In the genomic region with DNA sequence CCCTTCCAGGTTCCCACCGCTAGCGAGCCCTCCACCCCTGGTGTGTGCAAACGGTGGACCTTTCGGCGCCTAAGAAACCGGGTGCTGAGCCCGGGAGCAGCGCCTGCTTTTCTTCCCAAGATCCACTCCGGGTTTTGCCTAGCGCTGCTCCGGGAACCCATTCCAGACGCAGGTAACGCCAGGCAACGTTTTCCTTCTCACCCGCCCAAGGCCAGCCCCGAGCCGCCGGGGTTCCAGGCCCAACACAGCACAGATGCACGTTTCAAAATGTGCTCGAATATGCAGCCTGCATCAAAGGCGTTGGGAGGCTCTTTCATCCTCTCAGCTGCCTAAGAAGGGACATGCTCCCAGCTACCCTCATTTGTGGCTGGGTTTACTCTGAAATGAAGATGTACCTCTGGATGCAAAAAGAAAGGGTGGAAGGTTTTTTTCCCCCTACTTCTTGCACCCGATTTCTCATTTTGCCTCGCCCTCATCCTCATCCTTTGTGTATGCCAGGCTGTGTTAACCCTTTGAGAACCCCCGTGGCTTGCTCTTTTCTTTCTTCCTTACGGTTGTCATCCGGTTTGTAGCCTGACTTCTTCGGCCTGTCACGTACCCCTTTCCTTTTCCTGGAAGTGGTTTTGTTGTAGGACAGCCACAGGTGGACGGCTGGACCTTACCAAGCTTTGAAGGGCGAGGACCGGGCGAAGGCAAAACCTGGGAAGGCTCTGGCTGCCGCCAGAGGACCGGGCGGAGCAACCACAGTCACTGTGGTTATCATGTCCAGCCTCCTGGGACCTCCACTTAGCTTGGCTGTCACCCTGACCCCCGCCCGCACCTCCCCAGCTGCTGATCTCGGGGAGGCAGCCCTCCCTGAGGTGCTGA, we compare ENCODE assay signal across 1 cellular context.
TF ChIP-seq lines count a peak whose summit lies in the region.

No MANE protein-coding gene starts in this region.

TF ChIP-seq in HEK293, 187 proteins besides CTCF, POLR2A, EP300 and RAD21 (continued from another document and continues in another):
- TF ChIP-seq GLIS2 (tag by site-specific recombination; IDR thresholded peaks at IDR 0.05) = 0 out of 2 replicates have a peak, but pooled peaks have one; percentile 17
- TF ChIP-seq ZNF354C (tag by site-specific recombination; IDR thresholded peaks at IDR 0.05; ENCODE audit: borderline replicate concordance, low read depth) = no peak
- no peak for TF ChIP-seq SALL2 (tag by site-specific recombination; IDR thresholded peaks at IDR 0.05; ENCODE audit: borderline replicate concordance)
- peak; percentile 21 for TF ChIP-seq ZBTB26 (tag by site-specific recombination; optimal IDR thresholded peaks at IDR 0.05)
- TF ChIP-seq MEIS1 (CRISPR knock-in tag; IDR thresholded peaks at IDR 0.05; ENCODE audit: borderline replicate concordance) = no peak
- TF ChIP-seq ZNF148 (tag by site-specific recombination; IDR thresholded peaks at IDR 0.05; ENCODE audit: borderline replicate concordance) = no peak
- peak; percentile 58; the same call in 1 of the 2 replicates for TF ChIP-seq ZXDB (tag by site-specific recombination; IDR thresholded peaks at IDR 0.05)
- no peak for TF ChIP-seq ZNF560 (tag by site-specific recombination; IDR thresholded peaks at IDR 0.05; ENCODE audit: borderline replicate concordance)
- peak; percentile 57; the same call in 1 of the 2 replicates for TF ChIP-seq ZNF184 (tag by site-specific recombination; IDR thresholded peaks at IDR 0.05)
- no peak for TF ChIP-seq ZNF174 (tag by site-specific recombination; IDR thresholded peaks at IDR 0.05)
- peak; percentile 85 for TF ChIP-seq ZSCAN30 (tag by site-specific recombination; IDR thresholded peaks at IDR 0.05)
- 0 out of 2 replicates have a peak, but pooled peaks have one; percentile 62 for TF ChIP-seq ZFP37 (tag by site-specific recombination; IDR thresholded peaks at IDR 0.05)
- no peak for TF ChIP-seq ZNF24 (tag by site-specific recombination; IDR thresholded peaks at IDR 0.05)
- peak; percentile 58 for TF ChIP-seq YY1 (tag by site-specific recombination; IDR thresholded peaks at IDR 0.05)
- no peak for TF ChIP-seq ZNF585B (tag by site-specific recombination; IDR thresholded peaks at IDR 0.05)
- TF ChIP-seq EGR2 (tag by site-specific recombination; IDR thresholded peaks at IDR 0.05; ENCODE audit: low read depth) = no peak
- TF ChIP-seq ZNF335 (tag by site-specific recombination; conservative IDR thresholded peaks at IDR 0.05) = peak; percentile 86
- peak; percentile 84; the same call in 1 of the 2 replicates for TF ChIP-seq ZNF660 (tag by site-specific recombination; IDR thresholded peaks at IDR 0.05)
- TF ChIP-seq ZNF426 (tag by site-specific recombination; IDR thresholded peaks at IDR 0.05) = no peak
- TF ChIP-seq TRIM28 (IDR thresholded peaks at IDR 0.05; ENCODE audit: borderline replicate concordance, low read length) = peak; percentile 97
- no peak for TF ChIP-seq ZFP41 (tag by site-specific recombination; IDR thresholded peaks at IDR 0.05; ENCODE audit: borderline replicate concordance)
- TF ChIP-seq, protein P1, sequence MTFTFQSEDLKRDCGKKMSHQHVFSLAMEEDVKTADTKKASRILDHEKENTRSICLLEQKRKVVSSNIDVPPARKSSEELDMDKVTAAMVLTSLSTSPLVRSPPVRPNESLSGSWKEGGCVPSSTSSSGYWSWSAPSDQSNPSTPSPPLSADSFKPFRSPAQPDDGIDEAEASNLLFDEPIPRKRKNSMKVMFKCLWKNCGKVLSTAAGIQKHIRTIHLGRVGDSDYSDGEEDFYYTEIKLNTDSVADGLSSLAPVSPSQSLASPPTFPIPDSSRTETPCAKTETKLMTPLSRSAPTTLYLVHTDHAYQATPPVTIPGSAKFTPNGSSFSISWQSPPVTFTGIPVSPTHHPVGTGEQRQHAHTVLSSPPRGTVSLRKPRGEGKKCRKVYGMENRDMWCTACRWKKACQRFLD (tag by site-specific recombination; IDR thresholded peaks at IDR 0.05) = no peak
- TF ChIP-seq ZNF280D (tag by site-specific recombination; IDR thresholded peaks at IDR 0.05) = peak; percentile 67; the same call in 1 of the 2 replicates
- 0 out of 2 replicates have a peak, but pooled peaks have one; percentile 27 for TF ChIP-seq ZNF626 (tag by site-specific recombination; IDR thresholded peaks at IDR 0.05)
- no peak for TF ChIP-seq ZBTB21 (tag by site-specific recombination; IDR thresholded peaks at IDR 0.05)
- TF ChIP-seq ZBTB7A (tag by site-specific recombination; IDR thresholded peaks at IDR 0.05; ENCODE audit: low read depth) = no peak
- peak; percentile 54; the same call in 1 of the 2 replicates for TF ChIP-seq SCRT1 (tag by site-specific recombination; IDR thresholded peaks at IDR 0.05; ENCODE audit: borderline replicate concordance)
- TF ChIP-seq ZNF394 (tag by site-specific recombination; IDR thresholded peaks at IDR 0.05; ENCODE audit: borderline replicate concordance) = 0 out of 2 replicates have a peak, but pooled peaks have one; percentile 53
- 0 out of 2 replicates have a peak, but pooled peaks have one; percentile 36 for TF ChIP-seq KLF7 (tag by site-specific recombination; IDR thresholded peaks at IDR 0.05; ENCODE audit: borderline replicate concordance)
- TF ChIP-seq ZNF449 (tag by site-specific recombination; IDR thresholded peaks at IDR 0.05) = peak; percentile 36; the same call in 1 of the 2 replicates
- peak; percentile 82 for TF ChIP-seq SCRT2 (tag by site-specific recombination; IDR thresholded peaks at IDR 0.05)
- 0 out of 2 replicates have a peak, but pooled peaks have one; percentile 46 for TF ChIP-seq PRDM10 (tag by site-specific recombination; IDR thresholded peaks at IDR 0.05)
- no peak for TF ChIP-seq ZFP69B (tag by site-specific recombination; IDR thresholded peaks at IDR 0.05)
- 0 out of 2 replicates have a peak, but pooled peaks have one; percentile 47 for TF ChIP-seq IKZF3 (tag by site-specific recombination; IDR thresholded peaks at IDR 0.05)
- TF ChIP-seq ZNF48 (tag by site-specific recombination; IDR thresholded peaks at IDR 0.05) = no peak
- TF ChIP-seq, protein P2, sequence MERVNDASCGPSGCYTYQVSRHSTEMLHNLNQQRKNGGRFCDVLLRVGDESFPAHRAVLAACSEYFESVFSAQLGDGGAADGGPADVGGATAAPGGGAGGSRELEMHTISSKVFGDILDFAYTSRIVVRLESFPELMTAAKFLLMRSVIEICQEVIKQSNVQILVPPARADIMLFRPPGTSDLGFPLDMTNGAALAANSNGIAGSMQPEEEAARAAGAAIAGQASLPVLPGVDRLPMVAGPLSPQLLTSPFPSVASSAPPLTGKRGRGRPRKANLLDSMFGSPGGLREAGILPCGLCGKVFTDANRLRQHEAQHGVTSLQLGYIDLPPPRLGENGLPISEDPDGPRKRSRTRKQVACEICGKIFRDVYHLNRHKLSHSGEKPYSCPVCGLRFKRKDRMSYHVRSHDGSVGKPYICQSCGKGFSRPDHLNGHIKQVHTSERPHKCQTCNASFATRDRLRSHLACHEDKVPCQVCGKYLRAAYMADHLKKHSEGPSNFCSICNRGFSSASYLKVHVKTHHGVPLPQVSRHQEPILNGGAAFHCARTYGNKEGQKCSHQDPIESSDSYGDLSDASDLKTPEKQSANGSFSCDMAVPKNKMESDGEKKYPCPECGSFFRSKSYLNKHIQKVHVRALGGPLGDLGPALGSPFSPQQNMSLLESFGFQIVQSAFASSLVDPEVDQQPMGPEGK (tag by site-specific recombination; IDR thresholded peaks at IDR 0.05) = no peak
- peak; percentile 38 for TF ChIP-seq SETDB1 (IDR thresholded peaks at IDR 0.05; ENCODE audit: insufficient read length, low read length)
- TF ChIP-seq, protein P3, sequence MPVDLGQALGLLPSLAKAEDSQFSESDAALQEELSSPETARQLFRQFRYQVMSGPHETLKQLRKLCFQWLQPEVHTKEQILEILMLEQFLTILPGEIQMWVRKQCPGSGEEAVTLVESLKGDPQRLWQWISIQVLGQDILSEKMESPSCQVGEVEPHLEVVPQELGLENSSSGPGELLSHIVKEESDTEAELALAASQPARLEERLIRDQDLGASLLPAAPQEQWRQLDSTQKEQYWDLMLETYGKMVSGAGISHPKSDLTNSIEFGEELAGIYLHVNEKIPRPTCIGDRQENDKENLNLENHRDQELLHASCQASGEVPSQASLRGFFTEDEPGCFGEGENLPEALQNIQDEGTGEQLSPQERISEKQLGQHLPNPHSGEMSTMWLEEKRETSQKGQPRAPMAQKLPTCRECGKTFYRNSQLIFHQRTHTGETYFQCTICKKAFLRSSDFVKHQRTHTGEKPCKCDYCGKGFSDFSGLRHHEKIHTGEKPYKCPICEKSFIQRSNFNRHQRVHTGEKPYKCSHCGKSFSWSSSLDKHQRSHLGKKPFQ (tag by site-specific recombination; IDR thresholded peaks at IDR 0.05) = 0 out of 2 replicates have a peak, but pooled peaks have one; percentile 28
- TF ChIP-seq ZBTB8A (tag by site-specific recombination; IDR thresholded peaks at IDR 0.05) = peak; percentile 83
- peak; percentile 69 for TF ChIP-seq ZNF341 (tag by site-specific recombination; IDR thresholded peaks at IDR 0.05; ENCODE audit: low read depth)
